In the genomic region with DNA sequence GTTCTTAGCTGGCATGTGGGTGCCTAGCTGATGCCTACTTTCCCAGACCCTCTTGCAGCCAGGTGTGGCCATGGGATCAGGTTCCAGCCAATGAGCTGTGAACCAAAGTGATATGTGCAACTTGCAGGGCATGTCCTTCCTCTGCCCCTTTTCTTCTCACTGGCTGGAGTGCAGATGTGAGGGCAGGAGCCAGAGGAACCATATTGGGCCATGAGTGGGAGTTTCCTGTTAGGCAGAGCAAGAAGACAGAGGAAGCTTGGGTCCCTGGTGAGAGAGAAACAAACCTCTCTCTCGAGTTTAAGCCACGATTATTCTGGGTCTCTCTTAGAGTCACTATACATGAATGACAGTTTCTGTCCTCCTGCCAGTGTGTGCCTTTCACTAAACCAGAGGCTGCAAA, we compare ENCODE assay signal across 20 cellular contexts.
"Had no signal": no experiment of that assay in that cellular context is flagged by ENCODE, and none has a peak within 500 bp of the region (broad histone marks: within the 10 kb centered on the region; RNA-seq: fewer than 3 reads in every experiment).

No MANE protein-coding gene starts in this region.

- ATAC-seq: body of pancreas; gastrocnemius medialis; mucosa of descending colon; stimulated activated naive CD8-positive, alpha-beta T cell treated with anti-CD3 and anti-CD28 coated beads, Interleukin-15, Interleukin-2, amounts not matched to agents 100 U/mL and 50 U/mL, for 24 hours; upper lobe of right lung had no signal

- H3K27me3 ChIP-seq: body of pancreas, cardiac muscle cell, esophagus squamous epithelium, gastrocnemius medialis, upper lobe of right lung had no signal

- H3K4me1 ChIP-seq: body of pancreas, esophagus squamous epithelium, gastrocnemius medialis, left ventricle myocardium inferior, upper lobe of right lung had no signal

- H3K9me3 ChIP-seq: body of pancreas, esophagus squamous epithelium, gastrocnemius medialis, mucosa of descending colon, upper lobe of right lung had no signal

- H3K4me3 Mint-ChIP-seq: activated CD4-positive, alpha-beta memory T cell treated with anti-CD3 and anti-CD28 coated beads for 36 hours; activated naive CD4-positive, alpha-beta T cell treated with anti-CD3 and anti-CD28 coated beads for 36 hours; endodermal cell had no signal

- H3K27ac Mint-ChIP-seq: activated CD4-positive, alpha-beta memory T cell treated with anti-CD3 and anti-CD28 coated beads for 36 hours; activated naive CD4-positive, alpha-beta T cell treated with anti-CD3 and anti-CD28 coated beads for 36 hours; endodermal cell; progenitor cell of endocrine pancreas had no signal

- DNase-seq: activated CD4-positive, alpha-beta memory T cell treated with anti-CD3 and anti-CD28 coated beads for 36 hours; activated CD4-positive, alpha-beta T cell treated with anti-CD3 and anti-CD28 coated beads for 48 hours; activated CD4-positive, CD25-positive, alpha-beta regulatory T cell; activated effector memory CD4-positive, alpha-beta T cell treated with Interleukin-2 at 50 U/mL for 16 hours; activated naive CD4-positive, alpha-beta T cell treated with anti-CD3 and anti-CD28 coated beads for 36 hours; activated T-cell treated with anti-CD3 and anti-CD28 coated beads, Interleukin-2, amount 50 U/mL, for 48 hours; body of pancreas; cortex of kidney; endodermal cell; esophagus squamous epithelium; gastrocnemius medialis; hypothalamus; left ventricle myocardium inferior; mucosa of descending colon; stimulated activated CD4-positive, alpha-beta T cell treated with anti-CD3 and anti-CD28 coated beads, Interleukin-4, amount 100 ng/mL, for 24 hours; stimulated activated naive CD8-positive, alpha-beta T cell treated with anti-CD3 and anti-CD28 coated beads, Interleukin-15, Interleukin-2, amounts not matched to agents 100 U/mL and 50 U/mL, for 24 hours; T-helper 9 cell; upper lobe of right lung had no signal

- H3K27me3 Mint-ChIP-seq: activated CD4-positive, alpha-beta memory T cell treated with anti-CD3 and anti-CD28 coated beads for 36 hours had no signal

- H3K9me3 Mint-ChIP-seq: activated CD4-positive, alpha-beta memory T cell treated with anti-CD3 and anti-CD28 coated beads for 36 hours; activated naive CD4-positive, alpha-beta T cell treated with anti-CD3 and anti-CD28 coated beads for 36 hours had no signal

- H3K4me3 ChIP-seq: body of pancreas, cardiac muscle cell, esophagus squamous epithelium, gastrocnemius medialis, left ventricle myocardium inferior, mucosa of descending colon, upper lobe of right lung had no signal

- H3K36me3 ChIP-seq: cardiac muscle cell, esophagus squamous epithelium, gastrocnemius medialis, left ventricle myocardium inferior, upper lobe of right lung had no signal

- H3K27ac ChIP-seq: body of pancreas, cardiac muscle cell, esophagus squamous epithelium, gastrocnemius medialis, left ventricle myocardium inferior, upper lobe of right lung had no signal
